ENCODE assay signal across 1 cellular context in genomic region chr3:15291589-15292541, GRCh38.
TF ChIP-seq lines count a peak whose summit lies in the region.

No MANE protein-coding gene starts in this region.

TF ChIP-seq in GM12878, 131 proteins besides CTCF, POLR2A, EP300 and RAD21 (continued from another document):
- no peak for TF ChIP-seq CEBPZ (IDR thresholded peaks at IDR 0.05; ENCODE audit: low read depth, low read length)
- TF ChIP-seq TARDBP (IDR thresholded peaks at IDR 0.05; ENCODE audit: borderline replicate concordance) = no peak
- TF ChIP-seq MEF2B (IDR thresholded peaks at IDR 0.05; ENCODE audit: partially characterized antibody, poor library complexity, severe bottlenecking) = no peak
- TF ChIP-seq HDAC2 (IDR thresholded peaks at IDR 0.05) = no peak
- TF ChIP-seq EZH2 (IDR thresholded peaks at IDR 0.05; ENCODE audit: borderline replicate concordance, control insufficient read depth, low read depth, low read length) = no peak
- no peak for TF ChIP-seq POLR2AphosphoS5 (IDR thresholded peaks at IDR 0.05; ENCODE audit: low read length)
- TF ChIP-seq ZBTB33 (IDR thresholded peaks at IDR 0.05) = no peak
- no peak for TF ChIP-seq RFX5 (IDR thresholded peaks at IDR 0.05; ENCODE audit: low read depth, low read length)
